Comparison of ENCODE assay signal across 36 cellular contexts in the genomic region with DNA sequence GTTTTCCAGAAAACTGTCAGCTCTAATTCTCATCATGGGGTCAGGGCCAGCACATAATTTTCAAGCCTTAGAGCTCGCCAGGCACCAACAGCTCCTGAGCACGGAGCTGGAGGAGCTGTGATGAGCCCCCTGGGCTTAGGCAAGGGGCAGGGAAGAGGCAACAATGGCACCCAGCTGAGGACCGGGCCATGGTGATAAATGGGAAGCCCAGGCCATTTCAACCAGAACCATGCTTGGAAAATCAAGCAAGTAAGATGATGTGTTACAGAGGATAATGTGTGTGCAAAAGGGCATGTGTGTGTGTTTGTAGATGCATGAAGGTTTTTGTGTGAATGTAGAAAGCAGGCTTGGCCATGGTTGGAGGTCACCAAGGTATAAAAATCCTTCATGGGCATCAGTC.
"Had no signal": no experiment of that assay in that cellular context is flagged by ENCODE, and none has a peak within 500 bp of the region (broad histone marks: within the 10 kb centered on the region; RNA-seq: fewer than 3 reads in every experiment).

No MANE protein-coding gene starts in this region.

- H3K9me3 ChIP-seq: ascending aorta, MG63, Peyer's patch, SJSA1, SK-N-SH had no signal

- H3K9me3 Mint-ChIP-seq: activated CD4-positive, alpha-beta T cell treated with anti-CD3 and anti-CD28 coated beads, Interleukin-2, amount 10 ng/mL, durations not matched to agents 24 days and 14 days; activated naive CD4-positive, alpha-beta T cell treated with anti-CD3 and anti-CD28 coated beads, Interleukin-2, amount 50 U/mL, for 24 hours; activated naive CD8-positive, alpha-beta T cell treated with anti-CD3 and anti-CD28 coated beads, Interleukin-2, amount 10 ng/mL, durations not matched to agents 7 days and 5 days; activated T-cell treated with anti-CD3 and anti-CD28 coated beads, Interleukin-2, amount 50 U/mL, for 24 hours; activated T-helper 2 cell treated with anti-CD3 and anti-CD28 coated beads, Interferon-gamma antibody, Interleukin-2, Interleukin-4, amounts not matched to agents 10 μg/mL and 5 μg/mL and 100 μg/mL, durations not matched to agents 14 hours and 24 hours and 36 hours; brain; T-helper 1 cell treated with Interleukin-12 subunit alpha and Interleukin-12 subunit beta and Interleukin-4 antibody, amounts not matched to agents 30 μg/mL and 1 μg/mL, for 36 hours; T-helper 2 cell treated with Interferon-gamma antibody and Interleukin-4, amounts not matched to agents 5 μg/mL and 100 μg/mL, for 36 hours had no signal

- H3K27ac ChIP-seq: ascending aorta, Peyer's patch, SJSA1 had no signal

- FAIRE-seq: bronchial epithelial cell, TTC549 had no signal

- H3K36me3 Mint-ChIP-seq: activated naive CD4-positive, alpha-beta T cell treated with anti-CD3 and anti-CD28 coated beads, Interleukin-2, amount 50 U/mL, for 24 hours; activated naive CD8-positive, alpha-beta T cell treated with anti-CD3 and anti-CD28 coated beads, Interleukin-2, amount 10 ng/mL, durations not matched to agents 7 days and 5 days; brain had no signal

- H3K27me3 ChIP-seq: ascending aorta, MG63, Peyer's patch had no signal

- H3K27ac Mint-ChIP-seq: activated CD4-positive, alpha-beta T cell treated with anti-CD3 and anti-CD28 coated beads, Interleukin-2, amount 10 ng/mL, durations not matched to agents 24 days and 14 days; activated CD8-positive, alpha-beta T cell treated with anti-CD3 and anti-CD28 coated beads, Interleukin-2, amount 10 ng/mL, durations not matched to agents 7 days and 5 days; activated naive CD4-positive, alpha-beta T cell treated with anti-CD3 and anti-CD28 coated beads, Interleukin-2, amount 50 U/mL, for 24 hours; activated naive CD8-positive, alpha-beta T cell treated with anti-CD3 and anti-CD28 coated beads, Interleukin-2, amount 10 ng/mL, durations not matched to agents 7 days and 5 days; activated T-cell treated with anti-CD3 and anti-CD28 coated beads, Interleukin-2, amount 50 U/mL, for 24 hours; activated T-helper 2 cell treated with anti-CD3 and anti-CD28 coated beads, Interferon-gamma antibody, Interleukin-2, Interleukin-4, amounts not matched to agents 10 μg/mL and 5 μg/mL and 100 μg/mL, durations not matched to agents 14 hours and 24 hours and 36 hours; brain; T-helper 1 cell treated with Interleukin-12 subunit alpha and Interleukin-12 subunit beta and Interleukin-4 antibody, amounts not matched to agents 30 μg/mL and 1 μg/mL, for 36 hours; T-helper 2 cell treated with Interferon-gamma antibody and Interleukin-4, amounts not matched to agents 5 μg/mL and 100 μg/mL, for 36 hours had no signal

- H3K4me1 Mint-ChIP-seq: activated CD4-positive, alpha-beta T cell treated with anti-CD3 and anti-CD28 coated beads, Interleukin-2, amount 10 ng/mL, durations not matched to agents 24 days and 14 days; activated naive CD4-positive, alpha-beta T cell treated with anti-CD3 and anti-CD28 coated beads, Interleukin-2, amount 50 U/mL, for 24 hours had no signal

- H3K4me3 Mint-ChIP-seq: activated CD4-positive, alpha-beta T cell treated with anti-CD3 and anti-CD28 coated beads, Interleukin-2, amount 10 ng/mL, durations not matched to agents 24 days and 14 days; activated CD8-positive, alpha-beta T cell treated with anti-CD3 and anti-CD28 coated beads, Interleukin-2, amount 10 ng/mL, durations not matched to agents 7 days and 5 days; activated naive CD4-positive, alpha-beta T cell treated with anti-CD3 and anti-CD28 coated beads, Interleukin-2, amount 50 U/mL, for 24 hours; activated naive CD8-positive, alpha-beta T cell treated with anti-CD3 and anti-CD28 coated beads, Interleukin-2, amount 10 ng/mL, durations not matched to agents 7 days and 5 days; activated T-cell treated with anti-CD3 and anti-CD28 coated beads, Interleukin-2, amount 50 U/mL, for 24 hours; brain; T-helper 1 cell treated with Interleukin-12 subunit alpha and Interleukin-12 subunit beta and Interleukin-4 antibody, amounts not matched to agents 30 μg/mL and 1 μg/mL, for 36 hours; T-helper 2 cell treated with Interferon-gamma antibody and Interleukin-4, amounts not matched to agents 5 μg/mL and 100 μg/mL, for 36 hours had no signal

- H3K9ac ChIP-seq: SK-N-SH had no signal

- H3K4me1 ChIP-seq: ascending aorta, Peyer's patch, SJSA1 had no signal

- DNase-seq: activated CD4-positive, alpha-beta T cell treated with anti-CD3 and anti-CD28 coated beads, Interleukin-2, amount 10 ng/mL, durations not matched to agents 24 days and 14 days; activated CD4-positive, alpha-beta T cell treated with anti-CD3 and anti-CD28 coated beads, Interleukin-2, amount 50 U/mL, for 4 hours; activated CD8-positive, alpha-beta T cell treated with anti-CD3 and anti-CD28 coated beads, Interleukin-2, amount 10 ng/mL, durations not matched to agents 7 days and 5 days; activated gamma-delta T cell; activated naive CD4-positive, alpha-beta T cell treated with Interleukin-2 at 50 U/mL for 16 hours; activated naive CD8-positive, alpha-beta T cell treated with anti-CD3 and anti-CD28 coated beads, Interleukin-2, amount 10 ng/mL, durations not matched to agents 7 days and 5 days; activated T-cell treated with anti-CD3 and anti-CD28 coated beads, Interleukin-2, amount 50 U/mL, for 24 hours; amygdala; central memory CD4-positive, alpha-beta T cell; Kasumi-1; KG1; MG63; NCI-H1048; NCI-H146; NCI-H187; NCI-H2029 treated with DMSO at 0.1 percent for 48 hours; NCI-H2107; NCI-H2171; NCI-H510A; NCI-H526; NCI-H748 treated with DMSO at 0.1 percent for 48 hours; NK-92 treated with Interleukin-12 subunit alpha and Interleukin-12 subunit beta, amount 100 ng/mL, for 24 hours; PC-3; Peyer's patch; RPMI8226; SHP77 treated with DMSO at 0.1 percent for 48 hours; SK-N-SH had no signal

- H3K4me3 ChIP-seq: ascending aorta, MG63, Peyer's patch, SJSA1 had no signal

- H3K4me2 ChIP-seq: SK-N-SH had no signal

- H3K27me3 Mint-ChIP-seq: activated naive CD4-positive, alpha-beta T cell treated with anti-CD3 and anti-CD28 coated beads, Interleukin-2, amount 50 U/mL, for 24 hours; activated T-cell treated with anti-CD3 and anti-CD28 coated beads, Interleukin-2, amount 50 U/mL, for 24 hours had no signal

- ATAC-seq: activated CD8-positive, alpha-beta T cell treated with anti-CD3 and anti-CD28 coated beads, Interleukin-2, amount 10 ng/mL, durations not matched to agents 7 days and 5 days; PC-3 had no signal

- H3K36me3 ChIP-seq: ascending aorta, MG63, Peyer's patch, SJSA1 had no signal
